Comparison of ENCODE assay signal across 13 cellular contexts in the genomic region with DNA sequence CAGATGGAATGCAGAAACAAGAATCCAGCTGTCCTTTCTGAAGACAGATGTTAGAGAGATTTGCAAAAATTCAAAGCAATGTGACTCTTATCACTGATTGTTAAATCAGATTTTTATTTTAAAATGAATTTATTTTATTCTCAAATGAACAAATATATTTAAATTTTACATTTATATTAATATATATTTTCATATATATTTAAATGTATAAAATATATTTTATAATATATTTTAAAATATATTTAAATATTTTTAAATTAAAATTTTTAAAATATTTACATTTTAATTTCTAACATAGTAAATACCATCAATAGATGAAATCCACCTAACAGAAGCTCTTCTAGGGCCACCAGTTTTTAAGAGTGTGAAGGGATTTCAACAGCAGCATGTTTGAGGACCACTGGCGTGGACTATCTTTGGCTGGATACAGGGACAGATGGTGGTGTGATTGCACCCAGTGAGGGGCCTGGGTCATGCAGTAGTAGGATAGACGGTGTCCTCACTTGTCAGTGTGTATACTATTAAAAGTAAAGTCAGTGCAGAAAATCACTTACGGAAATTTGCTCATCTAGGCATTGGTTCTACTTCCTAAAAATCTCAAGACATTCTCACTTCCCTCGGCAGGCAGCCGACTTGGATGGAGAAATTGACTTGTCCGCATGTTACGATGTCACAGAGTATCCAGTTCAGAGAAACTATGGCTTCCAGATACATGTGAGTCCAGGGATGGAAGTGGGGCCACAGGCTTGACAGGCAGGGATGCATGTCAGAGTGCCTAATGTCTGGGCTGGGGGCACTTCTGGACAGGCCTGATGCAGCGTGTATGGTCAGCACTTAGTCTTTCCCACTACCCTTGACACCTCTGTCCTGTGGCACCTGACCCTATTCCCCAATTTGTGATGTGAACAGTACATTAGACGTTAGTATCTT. TPM values are rescaled to one million over a fixed set of nuclear protein-coding genes. Genes with fewer than 3 reads are reported as not detected.
DNase-seq lines count a peak whose midpoint lies in the region; ATAC-seq and TF ChIP-seq lines count a peak whose summit lies in the region.
"Had no signal": no experiment of that assay in that cellular context is flagged by ENCODE, and none has a peak within 500 bp of the region (broad histone marks: within the 10 kb centered on the region; RNA-seq: fewer than 3 reads in every experiment).

No MANE protein-coding gene starts in this region.

- no peak overlapping the region for H3K27ac ChIP-seq in IMR-90 (ENCODE audit: insufficient read depth, low read length)
- peak overlapping the region in 3 of 5 donors; percentile 39 to 78 (median 54) for H3K27ac ChIP-seq in adrenal gland
- H3K27ac ChIP-seq in right lobe of liver, result no peak overlapping the region
- H3K27ac ChIP-seq: VCaP had no signal

- no peak overlapping the region for H3K56ac ChIP-seq in IMR-90 (ENCODE audit: extremely low read depth, insufficient read depth, low read length)

- peaks cover 16% of the 10 kb centered on the region for H3K4me1 ChIP-seq in IMR-90 (ENCODE audit: control insufficient read depth, insufficient read depth, low read length)
- peaks cover 18 to 27% of the 10 kb centered on the region in 2 donors for H3K4me1 ChIP-seq in adrenal gland (replicated peaks in 1 of 2)
- H3K4me1 ChIP-seq in right lobe of liver, result peaks cover 0 to 21% (median 9%) of the 10 kb centered on the region in 4 donors

- H4K91ac ChIP-seq in IMR-90 (ENCODE audit: insufficient read depth, low read depth, low read length), result no peak overlapping the region

- no peak overlapping the region for H2BK15ac ChIP-seq in IMR-90 (ENCODE audit: low read depth, low read length)

- WGBS in IMR-90 (ENCODE audit: extremely low coverage in 2 of 2, insufficient read length in 1 of 2), 2 experiments, result 100% methylated on average over 1 of the region's 9 CpGs; no CpG with 5 or more reads in 1 of the 2 experiments
- 84 to 92% (median 85%) methylated on average over 9 of the region's 9 CpGs for WGBS in adrenal gland, 4 donors
- WGBS in right lobe of liver (ENCODE audit: insufficient coverage, low coverage, low lambda C conversion rate, missing lambda C conversion rate), result 68% methylated on average over 8 of the region's 9 CpGs

- H3K27ac Mint-ChIP-seq in activated CD4-positive, alpha-beta T cell treated with anti-CD3 and anti-CD28 coated beads, Interleukin-2, amount 10 ng/mL, durations not matched to agents 7 days and 5 days, result peak overlapping the region; percentile 27

- TF ChIP-seq POLR2A in IMR-90 (IDR thresholded peaks at IDR 0.05; ENCODE audit: low read depth, low read length), result no peak
- TF ChIP-seq POLR2A in adrenal gland (IDR thresholded peaks at IDR 0.05), result no peak
- no peak for TF ChIP-seq POLR2A in right lobe of liver (IDR thresholded peaks at IDR 0.05)

- no peaks in the 10 kb centered on the region for H3K9me3 ChIP-seq in IMR-90 (ENCODE audit: control insufficient read depth, insufficient read depth, low read length)
- no peaks in the 10 kb centered on the region for H3K9me3 ChIP-seq in adrenal gland (replicated peaks in 1 of 3)
- H3K9me3 ChIP-seq in right lobe of liver, result no peaks in the 10 kb centered on the region

- H4K8ac ChIP-seq in IMR-90 (ENCODE audit: low read depth in 2 of 2, low read length in 2 of 2), result peak overlapping the region in 1 of 2 experiments; percentile 2; a peak in 1 of 4 replicates

- H4K5ac ChIP-seq in IMR-90 (ENCODE audit: low read depth, low read length), result no peak overlapping the region

- H2BK20ac ChIP-seq in IMR-90 (ENCODE audit: low read depth, low read length), result no peak overlapping the region

- dilution Hi-C loops in IMR-90 (cut with HindIII; ENCODE audit: low sequenced_read_pairs, unreplicated experiment), result no loop called here

- no peak overlapping the region for H3K18ac ChIP-seq in IMR-90 (ENCODE audit: low read depth, low read length)

- H2AK9ac ChIP-seq in IMR-90 (replicated peaks; ENCODE audit: low read depth, low read length, poor library complexity), result no peak overlapping the region

- H3K9me3 Mint-ChIP-seq in activated CD4-positive, alpha-beta T cell treated with anti-CD3 and anti-CD28 coated beads, Interleukin-2, amount 10 ng/mL, durations not matched to agents 7 days and 5 days, result no peaks in the 10 kb centered on the region
- H3K9me3 Mint-ChIP-seq: brain had no signal

- H3K23ac ChIP-seq in IMR-90 (ENCODE audit: low read depth, low read length), result 0 out of 2 replicates have a peak overlapping the region, but pooled peaks have one; percentile 25

- ATAC-seq in IMR-90 (ENCODE audit: low read depth) (no peak), GM21360 (IDR thresholded peaks at IDR 0.05; ENCODE audit: unreplicated experiment) (no peak), right lobe of liver (no peak)

- no peak overlapping the region for H2BK5ac ChIP-seq in IMR-90 (ENCODE audit: low read depth, low read length, poor library complexity, severe bottlenecking)

- no peak overlapping the region for H2AFZ ChIP-seq in IMR-90 (replicated peaks; ENCODE audit: low read length, poor library complexity)

- POLR2A ChIA-PET in activated CD4-positive, alpha-beta T cell treated with anti-CD3 and anti-CD28 coated beads, Interleukin-2, amount 10 ng/mL, durations not matched to agents 7 days and 5 days (lab: Charles Lee), result interaction anchor here (0.7 kb wide), 1 partner anchor 39 kb away, joined by 5 read pairs; no protein-coding TSS in a partner anchor
- POLR2A ChIA-PET in IMR-90 (lab: Charles Lee; ENCODE audit: unreplicated experiment), result no interaction called here

- H3K27me3 ChIP-seq in IMR-90 (ENCODE audit: control insufficient read depth, insufficient read depth, low read length) (no peaks in the 10 kb centered on the region), adrenal gland (no peaks in the 10 kb centered on the region), right lobe of liver (no peaks in the 10 kb centered on the region)

- H4K20me1 ChIP-seq in IMR-90 (ENCODE audit: insufficient read depth, low read length), result peaks cover 19% of the 10 kb centered on the region

- 0 out of 2 replicates have a peak overlapping the region, but pooled peaks have one; percentile 67 for H3K14ac ChIP-seq in IMR-90 (replicated peaks; ENCODE audit: low read depth, low read length)

- H3K9ac ChIP-seq in IMR-90 (ENCODE audit: low read depth, low read length), result no peak overlapping the region

- H3K4me1 Mint-ChIP-seq in activated CD4-positive, alpha-beta T cell treated with anti-CD3 and anti-CD28 coated beads, Interleukin-2, amount 10 ng/mL, durations not matched to agents 7 days and 5 days, result peaks cover 50% of the 10 kb centered on the region
- H3K4me1 Mint-ChIP-seq: brain had no signal

- no peak overlapping the region for H2BK120ac ChIP-seq in IMR-90 (ENCODE audit: low read depth, low read length)

- CTCF ChIA-PET in activated CD4-positive, alpha-beta T cell treated with anti-CD3 and anti-CD28 coated beads, Interleukin-2, amount 10 ng/mL, durations not matched to agents 7 days and 5 days (lab: Charles Lee), result interaction anchor here (0.6 to 0.7 kb wide), 3 partner anchors 31 to 202 kb away, joined by 3 to 4 read pairs (median 4); no protein-coding TSS in a partner anchor
- CTCF ChIA-PET in IMR-90 (lab: Yijun Ruan, JAX), result no interaction called here

- H3K4me3 ChIP-seq in IMR-90 (ENCODE audit: insufficient read depth, low read depth, low read length) (no peak overlapping the region), adrenal gland (no peak overlapping the region), right lobe of liver (no peak overlapping the region)

- peaks cover 67% of the 10 kb centered on the region for H3K36me3 ChIP-seq in IMR-90 (ENCODE audit: control insufficient read depth, insufficient read depth, low read length)
- H3K36me3 ChIP-seq in adrenal gland (replicated peaks in 1 of 2), result peaks cover 0 to 65% of the 10 kb centered on the region in 2 donors
- H3K36me3 ChIP-seq in right lobe of liver, result peaks cover 0 to 45% (median 9%) of the 10 kb centered on the region in 4 donors

- H3K4me3 Mint-ChIP-seq in activated CD4-positive, alpha-beta T cell treated with anti-CD3 and anti-CD28 coated beads, Interleukin-2, amount 10 ng/mL, durations not matched to agents 7 days and 5 days, result no peak overlapping the region
- H3K4me3 Mint-ChIP-seq: brain had no signal

- BruUV-seq in IMR-90 (replicated peaks; lab: Mats Ljungman, UMichigan), result no TSS peak

- intact Hi-C loops in IMR-90 (cut with micrococcal nuclease) (loop anchor here (5.0 kb wide), 1 partner anchor 107 kb away; a partner anchor contains a TSS), adrenal gland (cut with DNase I) (loop anchor here (10.0 kb wide), 3 partner anchors 55 to 155 kb away; a partner anchor contains a TSS), right lobe of liver (cut with DNase I) (no loop called here)

- in situ Hi-C loops in IMR-90 (cut with MboI; ENCODE audit: low sequenced_read_pairs), result no loop called here

- peaks cover 18 to 51% of the 10 kb centered on the region in 2 experiments for H3K79me1 ChIP-seq in IMR-90 (ENCODE audit: low read depth in 1 of 2, low read length in 2 of 2)

- H3K36me3 Mint-ChIP-seq in activated CD4-positive, alpha-beta T cell treated with anti-CD3 and anti-CD28 coated beads, Interleukin-2, amount 10 ng/mL, durations not matched to agents 7 days and 5 days (ENCODE audit: low read depth), result peaks cover 63% of the 10 kb centered on the region

- no peak for DNase-seq in activated CD4-positive, alpha-beta T cell treated with anti-CD3 and anti-CD28 coated beads, Interleukin-2, amount 10 ng/mL, durations not matched to agents 7 days and 5 days
- no peak for DNase-seq in activated CD4-positive, alpha-beta T cell treated with anti-CD3 and anti-CD28 coated beads, Interleukin-2, amount 50 U/mL, for 48 hours
- DNase-seq in IMR-90 (no peak), adrenal gland (peak in 3 of 7 donors; percentile 36 to 70 (median 50)), pons (ENCODE audit: low spot score) (peak; percentile 74), right lobe of liver (no peak), H4 (ENCODE audit: low spot score) (no peak)
- DNase-seq: hippocampal formation, mesenchymal stem cell, NCI-H446 treated with DMSO at 0.1 percent for 48 hours had no signal

- H3K4ac ChIP-seq in IMR-90 (ENCODE audit: low read depth, low read length), result peak overlapping the region; percentile 1; the same call in 1 of the 2 replicates

- H3K4me2 ChIP-seq in IMR-90 (ENCODE audit: low read depth, low read length), result no peak overlapping the region

- H3K27me3 Mint-ChIP-seq in activated CD4-positive, alpha-beta T cell treated with anti-CD3 and anti-CD28 coated beads, Interleukin-2, amount 10 ng/mL, durations not matched to agents 7 days and 5 days, result no peaks in the 10 kb centered on the region
- H3K27me3 Mint-ChIP-seq: brain had no signal

- no peak for TF ChIP-seq RAD21 in IMR-90 (IDR thresholded peaks at IDR 0.05; ENCODE audit: low read length)

- 0 out of 2 replicates have a peak overlapping the region, but pooled peaks have one; percentile 50 for H2AK5ac ChIP-seq in IMR-90 (ENCODE audit: low read depth, low read length)

- peaks cover 24% of the 10 kb centered on the region for H3K9me1 ChIP-seq in IMR-90 (ENCODE audit: insufficient read depth, low read length)

- TF ChIP-seq CTCF in IMR-90 (conservative IDR thresholded peaks at IDR 0.05; ENCODE audit: low read depth, low read length) (no peak), adrenal gland (IDR thresholded peaks at IDR 0.05) (no peak), right lobe of liver (IDR thresholded peaks at IDR 0.05) (no peak)

RNA-seq across cellular contexts. Expression of a gene that starts 56.3 kb away (rescaled TPM):
- total RNA-seq in activated CD4-positive, alpha-beta T cell treated with anti-CD3 and anti-CD28 coated beads, Interleukin-2, amount 10 ng/mL, durations not matched to agents 7 days and 5 days, result 10 to 100 TPM; 10.9 to 11.8 TPM
- total RNA-seq in IMR-90 (2012; rRNA removed) (1.1 TPM in 2 replicates), adrenal gland (10 to 100 TPM in 1 of 8 donors, 1 to 10 TPM in 7; 1.9 to 14.2 (median 3.7) TPM), right lobe of liver (1 to 10 TPM in 5 of 6 experiments, under 1 TPM in 1; 0.68 to 3.6 (median 2.8) TPM)
- polyA plus RNA-seq in IMR-90 (2012; rRNA removed) (0.98 and 1.5 TPM in 2 replicates), adrenal gland (1 to 10 TPM; 3.1 to 5.1 (median 3.1) TPM)
- polyA plus RNA-seq in IMR-90 (2012; cell fraction: cytosol; rRNA removed), result 0.81 and 1.1 TPM in 2 replicates
- polyA plus RNA-seq in IMR-90 (2012; cell fraction: nucleus; rRNA removed; ENCODE audit: low replicate concordance), result 1.8 and 3.3 TPM in 2 replicates
- total RNA-seq in H4 (2014; rRNA removed; shearing (Covaris generic)), result 1.5 and 1.6 TPM in 2 replicates

Comparison
In these comparisons a context has a peak if more than half of its experiments do, and no peak if none do; other contexts are left out.
1. H3K27ac ChIP-seq: peak in adrenal gland (3 of 5); none in IMR-90 (single experiment) and right lobe of liver (0 of 3).
2. intact Hi-C loops: an anchor here in IMR-90 (5.0 kb wide) and adrenal gland (10.0 kb wide); none called in right lobe of liver.